Comparison of ENCODE assay signal across 1 cellular context in the genomic region with DNA sequence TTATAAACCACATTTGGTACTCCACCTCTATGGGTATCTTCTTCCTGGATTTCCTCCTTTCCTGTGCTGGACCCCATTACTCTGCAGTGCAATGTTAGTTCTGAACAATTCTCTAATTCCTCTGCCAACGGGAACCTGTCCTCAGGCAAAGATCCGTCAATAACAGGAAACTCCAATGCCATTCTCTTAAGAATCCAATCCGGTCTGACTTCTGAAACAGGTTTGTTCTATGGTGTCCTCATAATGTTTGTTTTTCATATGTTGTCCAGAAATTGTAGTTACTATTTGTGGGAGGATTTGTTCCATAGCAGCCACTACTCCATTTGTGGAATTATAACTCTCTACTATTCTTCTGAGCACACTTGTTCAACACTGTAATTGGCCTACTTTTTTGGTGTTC.
TF ChIP-seq lines count a peak whose summit lies in the region.

No MANE protein-coding gene starts in this region.

TF ChIP-seq in SK-N-SH, 30 proteins besides CTCF, POLR2A, EP300 and RAD21 (continued from another document):
- TF ChIP-seq, protein P1, sequence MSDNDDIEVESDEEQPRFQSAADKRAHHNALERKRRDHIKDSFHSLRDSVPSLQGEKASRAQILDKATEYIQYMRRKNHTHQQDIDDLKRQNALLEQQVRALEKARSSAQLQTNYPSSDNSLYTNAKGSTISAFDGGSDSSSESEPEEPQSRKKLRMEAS (IDR thresholded peaks at IDR 0.05; ENCODE audit: low read depth) = no peak
- no peak for TF ChIP-seq POLR2AphosphoS5 (IDR thresholded peaks at IDR 0.05; ENCODE audit: low read depth, low read length)
- TF ChIP-seq NFIC (IDR thresholded peaks at IDR 0.05; ENCODE audit: borderline replicate concordance) = no peak
